1 cellular context compared by ENCODE assay signal in genomic region chr5:92942762-92943161, GRCh38.
TF ChIP-seq lines count a peak whose summit lies in the region.

No MANE protein-coding gene starts in this region.

TF ChIP-seq in HepG2, 621 proteins besides CTCF, POLR2A, EP300 and RAD21 (continued from another document and continues in another):
- TF ChIP-seq ZFAT (CRISPR knock-in tag; conservative IDR thresholded peaks at IDR 0.05) (no peak), HNF1A (IDR thresholded peaks at IDR 0.05; ENCODE audit: low read depth) (peak; percentile 63; the same call in 1 of the 2 replicates), HNF1A (CRISPR knock-in tag; IDR thresholded peaks at IDR 0.05; ENCODE audit: borderline replicate concordance) (peak; percentile 54; the same call in 1 of the 2 replicates), ZC3H4 (CRISPR knock-in tag; IDR thresholded peaks at IDR 0.05; ENCODE audit: borderline replicate concordance) (no peak), ZC3H13 (CRISPR knock-in tag; IDR thresholded peaks at IDR 0.05) (no peak), ZMYM4 (CRISPR knock-in tag; IDR thresholded peaks at IDR 0.05) (peak; percentile 51; the same call in 1 of the 2 replicates), ZNF710 (CRISPR knock-in tag; IDR thresholded peaks at IDR 0.05; ENCODE audit: borderline replicate concordance) (no peak), GTF3A (CRISPR knock-in tag; conservative IDR thresholded peaks at IDR 0.05) (no peak), ZNF260 (CRISPR knock-in tag; IDR thresholded peaks at IDR 0.05; ENCODE audit: borderline replicate concordance, low read depth) (no peak), SNRNP70 (IDR thresholded peaks at IDR 0.05; ENCODE audit: low read depth, low read length) (no peak), ZNF367 (CRISPR knock-in tag; IDR thresholded peaks at IDR 0.05; ENCODE audit: borderline replicate concordance) (no peak), MTA3 (CRISPR knock-in tag; IDR thresholded peaks at IDR 0.05) (no peak), GRHL1 (CRISPR knock-in tag; conservative IDR thresholded peaks at IDR 0.05) (no peak), ATF7-NPFF (CRISPR knock-in tag; IDR thresholded peaks at IDR 0.05; ENCODE audit: low read depth) (no peak), WIZ (CRISPR knock-in tag; IDR thresholded peaks at IDR 0.05) (no peak), ATRX (CRISPR knock-in tag; IDR thresholded peaks at IDR 0.05; ENCODE audit: borderline replicate concordance) (no peak), GFI1 (CRISPR knock-in tag; IDR thresholded peaks at IDR 0.05; ENCODE audit: borderline replicate concordance) (no peak), ZNF747 (CRISPR knock-in tag; IDR thresholded peaks at IDR 0.05; ENCODE audit: borderline replicate concordance) (no peak), YEATS2 (CRISPR knock-in tag; IDR thresholded peaks at IDR 0.05; ENCODE audit: borderline replicate concordance) (no peak), SIX4 (CRISPR knock-in tag; IDR thresholded peaks at IDR 0.05) (no peak), ZNF101 (CRISPR knock-in tag; IDR thresholded peaks at IDR 0.05; ENCODE audit: borderline replicate concordance, low read depth) (no peak), HES4 (CRISPR knock-in tag; IDR thresholded peaks at IDR 0.05; ENCODE audit: borderline replicate concordance) (no peak), ZNF543 (CRISPR knock-in tag; IDR thresholded peaks at IDR 0.05) (no peak), GATA4 (IDR thresholded peaks at IDR 0.05; ENCODE audit: borderline replicate concordance, low read depth) (no peak), ZFP1 (CRISPR knock-in tag; IDR thresholded peaks at IDR 0.05) (peak; percentile 89), TP53 (CRISPR knock-in tag; conservative IDR thresholded peaks at IDR 0.05) (no peak), ZNF350 (CRISPR knock-in tag; IDR thresholded peaks at IDR 0.05; ENCODE audit: borderline replicate concordance, low read depth) (no peak), USF2 (IDR thresholded peaks at IDR 0.05; ENCODE audit: low read depth, low read length) (no peak), USF2 (CRISPR knock-in tag; IDR thresholded peaks at IDR 0.05; ENCODE audit: borderline replicate concordance) (no peak), SALL2 (CRISPR knock-in tag; IDR thresholded peaks at IDR 0.05) (no peak), ZNF34 (CRISPR knock-in tag; IDR thresholded peaks at IDR 0.05; ENCODE audit: borderline replicate concordance) (no peak), SNAPC4 (CRISPR knock-in tag; IDR thresholded peaks at IDR 0.05) (no peak), MED8 (CRISPR knock-in tag; IDR thresholded peaks at IDR 0.05; ENCODE audit: insufficient replicate concordance) (peak; percentile 25), TBX3 (IDR thresholded peaks at IDR 0.05; ENCODE audit: borderline replicate concordance) (peak; percentile 45; the same call in 1 of the 2 replicates), YEATS4 (CRISPR knock-in tag; IDR thresholded peaks at IDR 0.05; ENCODE audit: borderline replicate concordance) (no peak), KIAA2018 (CRISPR knock-in tag; IDR thresholded peaks at IDR 0.05; ENCODE audit: borderline replicate concordance) (no peak), ZNF441 (CRISPR knock-in tag; IDR thresholded peaks at IDR 0.05; ENCODE audit: borderline replicate concordance) (no peak), CCDC6 (CRISPR knock-in tag; IDR thresholded peaks at IDR 0.05) (no peak)
